2 cellular contexts compared by ENCODE assay signal in genomic region chr12:125292700-125293099, GRCh38.
TF ChIP-seq lines count a peak whose summit lies in the region.

No MANE protein-coding gene starts in this region.

TF ChIP-seq in WTC11, 78 proteins besides CTCF, POLR2A, EP300 and RAD21 (continued from another document):
- TF ChIP-seq, protein P1, sequence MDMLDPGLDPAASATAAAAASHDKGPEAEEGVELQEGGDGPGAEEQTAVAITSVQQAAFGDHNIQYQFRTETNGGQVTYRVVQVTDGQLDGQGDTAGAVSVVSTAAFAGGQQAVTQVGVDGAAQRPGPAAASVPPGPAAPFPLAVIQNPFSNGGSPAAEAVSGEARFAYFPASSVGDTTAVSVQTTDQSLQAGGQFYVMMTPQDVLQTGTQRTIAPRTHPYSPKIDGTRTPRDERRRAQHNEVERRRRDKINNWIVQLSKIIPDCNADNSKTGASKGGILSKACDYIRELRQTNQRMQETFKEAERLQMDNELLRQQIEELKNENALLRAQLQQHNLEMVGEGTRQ (CRISPR knock-in tag; IDR thresholded peaks at IDR 0.05): peak; percentile 83
- TF ChIP-seq ERG (CRISPR knock-in tag; IDR thresholded peaks at IDR 0.05) (no peak), USF1 (CRISPR knock-in tag; IDR thresholded peaks at IDR 0.05) (peak; percentile 68)
TF ChIP-seq in WTC11: peak in this region for 2.

TF ChIP-seq in H1, 55 proteins besides CTCF, POLR2A, EP300 and RAD21 (continued from another document):
- no peak for TF ChIP-seq EGR1 (IDR thresholded peaks at IDR 0.05; ENCODE audit: borderline replicate concordance, low read depth, low read length)
- 0 out of 2 replicates have a peak, but pooled peaks have one; percentile 13 for TF ChIP-seq MAX (IDR thresholded peaks at IDR 0.05)
- TF ChIP-seq, protein P2, sequence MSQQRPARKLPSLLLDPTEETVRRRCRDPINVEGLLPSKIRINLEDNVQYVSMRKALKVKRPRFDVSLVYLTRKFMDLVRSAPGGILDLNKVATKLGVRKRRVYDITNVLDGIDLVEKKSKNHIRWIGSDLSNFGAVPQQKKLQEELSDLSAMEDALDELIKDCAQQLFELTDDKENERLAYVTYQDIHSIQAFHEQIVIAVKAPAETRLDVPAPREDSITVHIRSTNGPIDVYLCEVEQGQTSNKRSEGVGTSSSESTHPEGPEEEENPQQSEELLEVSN (IDR thresholded peaks at IDR 0.05): peak; percentile 27; the same call in 1 of the 2 replicates
- TF ChIP-seq, protein P1 (IDR thresholded peaks at IDR 0.05; ENCODE audit: low read length): peak; percentile 59
